In the genomic region with DNA sequence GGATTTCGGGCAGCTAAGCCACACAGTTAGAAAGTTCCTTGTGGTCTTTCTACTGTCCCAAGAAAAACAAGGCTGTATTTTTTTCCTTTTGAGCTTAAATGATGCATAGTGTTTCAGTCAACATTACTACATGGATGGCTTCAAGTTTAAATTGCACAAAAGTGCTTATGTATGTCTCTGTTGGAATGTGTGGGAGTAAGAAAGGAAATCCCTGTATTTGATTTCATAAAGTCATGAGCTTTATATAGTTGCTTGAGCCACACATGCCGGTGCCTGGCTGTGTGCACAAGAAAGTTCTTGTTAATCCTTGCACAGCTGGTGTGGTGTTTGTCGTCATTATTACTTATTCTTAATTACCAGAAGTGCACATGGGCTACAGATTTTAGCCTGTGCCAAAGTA, we compare ENCODE assay signal across 23 cellular contexts.
DNase-seq lines count a peak whose midpoint lies in the region; ATAC-seq and TF ChIP-seq lines count a peak whose summit lies in the region.
"Had no signal": no experiment of that assay in that cellular context is flagged by ENCODE, and none has a peak within 500 bp of the region (broad histone marks: within the 10 kb centered on the region; RNA-seq: fewer than 3 reads in every experiment).

No MANE protein-coding gene starts in this region.

- H3K4me3 Mint-ChIP-seq in T-helper 17 cell = no peak overlapping the region
- H3K4me3 Mint-ChIP-seq: activated naive CD8-positive, alpha-beta T cell treated with anti-CD3 and anti-CD28 coated beads for 36 hours; activated T-cell treated with anti-CD3 and anti-CD28 coated beads, Interleukin-2, amount 50 U/mL, for 72 hours; B cell; neural crest cell had no signal

- H3K27me3 ChIP-seq in WERI-Rb-1 (ENCODE audit: insufficient read depth, low read depth, severe bottlenecking) (no peaks in the 10 kb centered on the region), gastrocnemius medialis (no peaks in the 10 kb centered on the region)

- in situ Hi-C loops in gastrocnemius medialis (cut with MboI; ENCODE audit: low sequenced_read_pairs in 4 of 4) = no loop called here

- H3K4me3 ChIP-seq in WERI-Rb-1 (ENCODE audit: low read depth, low read length) (no peak overlapping the region), gastrocnemius medialis (no peak overlapping the region)

- intact Hi-C loops in gastrocnemius medialis (cut with DNase I; ENCODE audit: low total_unique reads) = no loop called here

- ATAC-seq in gastrocnemius medialis (peak; percentile 68 to 93), T-helper 17 cell (no peak), GM21447 (IDR thresholded peaks at IDR 0.05; ENCODE audit: unreplicated experiment) (no peak)
- ATAC-seq: activated T-cell treated with anti-CD3 and anti-CD28 coated beads, Interleukin-2, amount 50 U/mL, for 72 hours; left cardiac atrium; PC-3 had no signal

- H3K4me1 Mint-ChIP-seq in T-helper 17 cell = no peaks in the 10 kb centered on the region
- H3K4me1 Mint-ChIP-seq: activated naive CD8-positive, alpha-beta T cell treated with anti-CD3 and anti-CD28 coated beads for 36 hours; B cell had no signal

- no peaks in the 10 kb centered on the region for H3K9me3 ChIP-seq in WERI-Rb-1 (ENCODE audit: severe bottlenecking)
- no peaks in the 10 kb centered on the region for H3K9me3 ChIP-seq in gastrocnemius medialis
- H3K9me3 ChIP-seq in T-helper 17 cell (ENCODE audit: control insufficient read depth, low read length, poor library complexity, severe bottlenecking) = no peaks in the 10 kb centered on the region

- no peak for TF ChIP-seq POLR2A in gastrocnemius medialis (IDR thresholded peaks at IDR 0.05)

- peak overlapping the region; percentile 16 for H3K27ac ChIP-seq in WERI-Rb-1
- H3K27ac ChIP-seq in gastrocnemius medialis = peak overlapping the region; percentile 5 to 49 (median 36)

- H3K4me1 ChIP-seq in gastrocnemius medialis = peaks cover 33 to 39% of the 10 kb centered on the region in 2 donors

- no peak overlapping the region for H3K27ac Mint-ChIP-seq in T-helper 17 cell
- H3K27ac Mint-ChIP-seq: activated naive CD8-positive, alpha-beta T cell treated with anti-CD3 and anti-CD28 coated beads for 36 hours; activated T-cell treated with anti-CD3 and anti-CD28 coated beads, Interleukin-2, amount 50 U/mL, for 72 hours; B cell; progenitor cell of endocrine pancreas had no signal

- peaks cover 4% of the 10 kb centered on the region for H3K36me3 Mint-ChIP-seq in T-helper 17 cell (ENCODE audit: low read depth)
- H3K36me3 Mint-ChIP-seq: activated naive CD8-positive, alpha-beta T cell treated with anti-CD3 and anti-CD28 coated beads for 36 hours had no signal

- no peak for TF ChIP-seq CTCF in WERI-Rb-1 (IDR thresholded peaks at IDR 0.05; ENCODE audit: low read depth, low read length)
- TF ChIP-seq CTCF in gastrocnemius medialis (IDR thresholded peaks at IDR 0.05 in 4 of 5, conservative IDR thresholded peaks at IDR 0.05 in 1 of 5) = no peak

- H3K27me3 Mint-ChIP-seq in T-helper 17 cell = no peaks in the 10 kb centered on the region
- H3K27me3 Mint-ChIP-seq: activated naive CD8-positive, alpha-beta T cell treated with anti-CD3 and anti-CD28 coated beads for 36 hours; B cell; progenitor cell of endocrine pancreas had no signal

- no peaks in the 10 kb centered on the region for H3K36me3 ChIP-seq in WERI-Rb-1
- no peaks in the 10 kb centered on the region for H3K36me3 ChIP-seq in gastrocnemius medialis

- DNase-seq in MV-4-11 (lab: John Stamatoyannopoulos, UW) (peak; percentile 3), WERI-Rb-1 (peak; percentile 76), fibroblast of peridontal ligament (ENCODE audit: extremely low read depth) (peak; percentile 46), gastrocnemius medialis (peak in 1 of 2 donors; percentile 27), AG08395 (ENCODE audit: low spot score) (no peak), T-helper 17 cell (no peak), NCI-H510A (lab: John Stamatoyannopoulos, UW) (no peak)
- DNase-seq: activated CD4-positive, CD25-positive, alpha-beta regulatory T cell treated with anti-CD3 and anti-CD28 coated beads, Interleukin-2, amount 50 U/mL, for 72 hours; activated naive CD8-positive, alpha-beta T cell treated with anti-CD3 and anti-CD28 coated beads for 36 hours; activated T-cell treated with anti-CD3 and anti-CD28 coated beads, Interleukin-2, amount 50 U/mL, for 72 hours; caudate nucleus; foreskin fibroblast; left cardiac atrium; NCI-H1417; NCI-H774; PC-3; SIG-M5; stimulated activated CD4-positive, alpha-beta T cell treated with anti-CD3 and anti-CD28 coated beads, Interleukin-4, amount 100 ng/mL, for 4 hours; T-helper 9 cell had no signal

Comparison
In these comparisons a context has a peak if more than half of its experiments do, and no peak if none do; other contexts are left out.
1. DNase-seq: peak in MV-4-11 (single experiment), WERI-Rb-1 (single experiment) and fibroblast of peridontal ligament (single experiment); none in AG08395 (single experiment), T-helper 17 cell (0 of 3) and NCI-H510A (single experiment).
2. ATAC-seq: peak in gastrocnemius medialis (2 of 2); none in T-helper 17 cell (single experiment) and GM21447 (single experiment).